Comparison of ENCODE assay signal across 29 cellular contexts in the genomic region with DNA sequence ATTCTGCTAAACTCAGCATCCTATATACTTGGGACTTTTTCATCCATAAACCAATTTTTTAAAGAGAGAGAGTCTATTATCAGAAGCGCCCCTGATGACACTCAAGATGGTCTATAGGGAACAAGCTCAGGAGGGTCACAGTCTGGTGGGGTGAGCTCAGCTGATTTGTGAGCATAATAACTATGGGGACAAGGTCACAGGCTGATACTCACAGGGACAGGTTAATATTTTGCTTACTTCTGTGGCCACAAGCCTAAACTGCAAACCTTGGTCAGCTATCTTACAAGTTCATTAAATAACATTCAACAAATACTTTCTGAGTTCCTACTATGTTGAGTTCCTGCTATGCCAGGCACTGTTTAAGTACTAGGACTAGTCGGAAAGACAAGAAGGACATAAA. TPM values are rescaled to one million over a fixed set of nuclear protein-coding genes. Genes with fewer than 3 reads are reported as not detected.
DNase-seq lines count a peak whose midpoint lies in the region; ATAC-seq, FAIRE-seq and TF ChIP-seq lines count a peak whose summit lies in the region.
"Had no signal": no experiment of that assay in that cellular context is flagged by ENCODE, and none has a peak within 500 bp of the region (broad histone marks: within the 10 kb centered on the region; RNA-seq: fewer than 3 reads in every experiment).

No MANE protein-coding gene starts in this region.

- H3K4me3 Mint-ChIP-seq in dendritic cell treated with granulocyte-macrophage colony-stimulating factor and Interleukin-4, amounts not matched to agents 40 ng/mL and 50 ng/mL, for 4 days, result no peak overlapping the region
- H3K4me3 Mint-ChIP-seq: CD14-positive monocyte; CD4-positive, alpha-beta memory T cell; CD4-positive, CD25-positive, alpha-beta regulatory T cell; CD8-positive, alpha-beta memory T cell had no signal

- no peak for TF ChIP-seq CTCF in pancreas (IDR thresholded peaks at IDR 0.05)
- TF ChIP-seq CTCF in tibial artery (IDR thresholded peaks at IDR 0.05), result no peak

- H3K4me3 ChIP-seq in pancreas, result no peak overlapping the region
- H3K4me3 ChIP-seq in tibial artery, result no peak overlapping the region
- H3K4me3 ChIP-seq: A549, BLaER1, GM12878 had no signal

- peaks cover 26% of the 10 kb centered on the region for H3K4me1 Mint-ChIP-seq in dendritic cell treated with granulocyte-macrophage colony-stimulating factor and Interleukin-4, amounts not matched to agents 40 ng/mL and 50 ng/mL, for 4 days (ENCODE audit: low read depth)
- H3K4me1 Mint-ChIP-seq: CD4-positive, alpha-beta memory T cell; CD4-positive, CD25-positive, alpha-beta regulatory T cell; CD8-positive, alpha-beta memory T cell had no signal

- H3K4me1 ChIP-seq in pancreas (peaks cover 0 to 4% (median 0%) of the 10 kb centered on the region in 3 donors), tibial artery (no peaks in the 10 kb centered on the region)
- H3K4me1 ChIP-seq: A549, BE2C had no signal

- ATAC-seq in left lobe of liver (peak; percentile 41), pancreas (peak in 3 of 4 donors; percentile 30 to 76 (median 66)), GM21367 (IDR thresholded peaks at IDR 0.05; ENCODE audit: unreplicated experiment) (no peak)
- ATAC-seq: A549, GM12878 had no signal

- H3K27ac Mint-ChIP-seq in dendritic cell treated with granulocyte-macrophage colony-stimulating factor and Interleukin-4, amounts not matched to agents 40 ng/mL and 50 ng/mL, for 4 days, result peak overlapping the region; percentile 2
- H3K27ac Mint-ChIP-seq: CD4-positive, CD25-positive, alpha-beta regulatory T cell; CD8-positive, alpha-beta memory T cell had no signal

- H3K36me3 ChIP-seq in pancreas, result no peaks in the 10 kb centered on the region
- no peaks in the 10 kb centered on the region for H3K36me3 ChIP-seq in tibial artery
- H3K36me3 ChIP-seq: BE2C, BLaER1 had no signal

- no peaks in the 10 kb centered on the region for H3K9me3 ChIP-seq in pancreas
- H3K9me3 ChIP-seq in tibial artery, result peaks cover 0 to 3% (median 3%) of the 10 kb centered on the region in 3 donors
- H3K9me3 ChIP-seq: BE2C had no signal

- no peak overlapping the region for H3K27ac ChIP-seq in pancreas
- no peak overlapping the region for H3K27ac ChIP-seq in tibial artery
- H3K27ac ChIP-seq: 22Rv1, A549, BLaER1 had no signal

- intact Hi-C loops in dendritic cell treated with granulocyte-macrophage colony-stimulating factor and Interleukin-4, amounts not matched to agents 40 ng/mL and 50 ng/mL, for 4 days (cut with micrococcal nuclease), result no loop called here
- intact Hi-C loops in pancreas (cut with DNase I), result no loop called here
- intact Hi-C loops in tibial artery (cut with DNase I; ENCODE audit: low total_unique reads), result no loop called here

- DNase-seq in RCC 7860 (ENCODE audit: low spot score), result peak; percentile 30
- no peak for DNase-seq in left lobe of liver (ENCODE audit: low spot score)
- no peak for DNase-seq in pancreas
- no peak for DNase-seq in SKM-1 (lab: John Stamatoyannopoulos, UW; ENCODE audit: unreplicated experiment)
- no peak for DNase-seq in tibial artery
- DNase-seq: ACHN; BE2C; C1 segment of cervical spinal cord; CD4-positive, alpha-beta memory T cell; CD4-positive, CD25-positive, alpha-beta regulatory T cell; CD8-positive, alpha-beta memory T cell; COR-L47; DMS 273 treated with DMSO at 0.1 percent for 48 hours; DMS153; DMS53; DMS79; DND-41; EL; GDM1 had no signal

- H3K27me3 ChIP-seq in pancreas (no peaks in the 10 kb centered on the region), tibial artery (no peaks in the 10 kb centered on the region)
- H3K27me3 ChIP-seq: BLaER1 had no signal

- no peaks in the 10 kb centered on the region for H3K27me3 Mint-ChIP-seq in dendritic cell treated with granulocyte-macrophage colony-stimulating factor and Interleukin-4, amounts not matched to agents 40 ng/mL and 50 ng/mL, for 4 days

- FAIRE-seq in RCC 7860 (lab: Jason Lieb, UNC) (peak; percentile 78), pancreas (lab: Jason Lieb, UNC) (no peak)
- FAIRE-seq: A549, GM12878, GM12892, GM18507 had no signal

- WGBS in pancreas, 2 donors, result 44 to 49% methylated on average over 2 of the region's 2 CpGs

- peaks cover 15% of the 10 kb centered on the region for H3K9me3 Mint-ChIP-seq in dendritic cell treated with granulocyte-macrophage colony-stimulating factor and Interleukin-4, amounts not matched to agents 40 ng/mL and 50 ng/mL, for 4 days

- no peaks in the 10 kb centered on the region for H3K36me3 Mint-ChIP-seq in dendritic cell treated with granulocyte-macrophage colony-stimulating factor and Interleukin-4, amounts not matched to agents 40 ng/mL and 50 ng/mL, for 4 days (ENCODE audit: low read depth)
- H3K36me3 Mint-ChIP-seq: CD14-positive monocyte; CD4-positive, alpha-beta memory T cell; CD4-positive, CD25-positive, alpha-beta regulatory T cell; CD8-positive, alpha-beta memory T cell had no signal

RNA-seq across cellular contexts. Expression of gene CCDC149, which starts 10.1 kb away (rescaled TPM):
- total RNA-seq in left lobe of liver (5.5 TPM), pancreas (10 to 100 TPM; 14.7 to 25.3 (median 20.7) TPM)
- polyA plus RNA-seq in pancreas, result 10 to 100 TPM; 14.3 to 15.3 TPM
- total RNA-seq: CD4-positive, CD25-positive, alpha-beta regulatory T cell; G401 had no signal
- polyA plus RNA-seq: CD4-positive, CD25-positive, alpha-beta regulatory T cell; CD8-positive, alpha-beta memory T cell had no signal
